ENCODE assay signal across 8 cellular contexts in genomic region chr13:30421093-30422055, GRCh38. TPM values are rescaled to one million over a fixed set of nuclear protein-coding genes. Genes with fewer than 3 reads are reported as not detected.
DNase-seq lines count a peak whose midpoint lies in the region; ATAC-seq and TF ChIP-seq lines count a peak whose summit lies in the region.

No MANE protein-coding gene starts in this region.

- peak overlapping the region; percentile 46 for H3K27ac ChIP-seq in CD4-positive, alpha-beta T cell (ENCODE audit: low read depth, low read length)

- peak overlapping the region; percentile 53 for H3K4me3 ChIP-seq in iPS-11a (ENCODE audit: low read depth, low read length)

- H3K4me3 Mint-ChIP-seq in CD4-positive, alpha-beta T cell: peak overlapping the region; percentile 91
- peak overlapping the region; percentile 73 for H3K4me3 Mint-ChIP-seq in MCF 10A (ENCODE audit: unreplicated experiment)

- peak; percentile 24 for ATAC-seq in CD4-positive, alpha-beta T cell (ENCODE audit: poor library complexity)
- no peak for ATAC-seq in GM19452 (IDR thresholded peaks at IDR 0.05; ENCODE audit: unreplicated experiment)

- intact Hi-C loops in CD4-positive, alpha-beta T cell (cut with DNase I, micrococcal nuclease): loop anchor here (2.0 to 5.0 kb wide), 3 partner anchors 13 to 45 kb away; no protein-coding TSS in a partner anchor
- intact Hi-C loops in MCF 10A (cut with micrococcal nuclease): loop anchor here (10.0 kb wide), 1 partner anchor 117 kb away; the partner anchor contains the start of gene KATNAL1

- H3K4me1 Mint-ChIP-seq in CD4-positive, alpha-beta T cell (ENCODE audit: low read depth): peaks cover 26% of the 10 kb centered on the region
- peaks cover 7% of the 10 kb centered on the region for H3K4me1 Mint-ChIP-seq in MCF 10A (ENCODE audit: insufficient read depth, unreplicated experiment)

- peak in 7 of 10 experiments; percentile 10 to 52 (median 21) for DNase-seq in CD4-positive, alpha-beta T cell
- DNase-seq in GM20000 (ENCODE audit: low spot score): peak; percentile 75
- peak; percentile 14 to 34 for DNase-seq in Kasumi-1 (lab: John Stamatoyannopoulos, UW)
- DNase-seq in T follicular helper cell (ENCODE audit: low read depth): peak; percentile 18
- peak; percentile 81 for DNase-seq in MCF 10A (ENCODE audit: unreplicated experiment)
- peak; percentile 49 for DNase-seq in renal cortical epithelial cell (ENCODE audit: low read depth)

- no peaks in the 10 kb centered on the region for H3K27me3 ChIP-seq in CD4-positive, alpha-beta T cell (ENCODE audit: control insufficient read depth, insufficient read depth, low read length)

- H3K27ac Mint-ChIP-seq in CD4-positive, alpha-beta T cell: peak overlapping the region; percentile 83
- peak overlapping the region; percentile 47 for H3K27ac Mint-ChIP-seq in MCF 10A (ENCODE audit: low read depth, unreplicated experiment)

- no peaks in the 10 kb centered on the region for H3K9me3 ChIP-seq in CD4-positive, alpha-beta T cell (ENCODE audit: control insufficient read depth, low read length)

- POLR2A ChIA-PET in CD4-positive, alpha-beta T cell (lab: Charles Lee): interaction anchor here (0.7 to 2.9 kb wide), 19 partner anchors 9 to 196 kb away, joined by 3 to 16 read pairs (median 5); partner anchors contain the start of genes HMGB1, KATNAL1 and USPL1
- POLR2A ChIA-PET in MCF 10A (lab: Yijun Ruan, JAX): interaction anchor here (0.6 to 5.1 kb wide), 18 partner anchors 8 to 295 kb away, joined by 3 to 53 read pairs (median 6); partner anchors contain the start of genes HMGB1, KATNAL1 and USPL1

- CTCF ChIA-PET in CD4-positive, alpha-beta T cell (lab: Charles Lee): interaction anchor here (1.4 kb wide), 1 partner anchor 36 kb away, joined by 5 read pairs; no protein-coding TSS in a partner anchor
- CTCF ChIA-PET in MCF 10A (lab: Yijun Ruan, JAX): interaction anchor here (0.5 to 1.1 kb wide), 7 partner anchors 10 to 295 kb away, joined by 3 to 5 read pairs (median 3); partner anchors contain the start of gene KATNAL1

- no peaks in the 10 kb centered on the region for H3K27me3 Mint-ChIP-seq in CD4-positive, alpha-beta T cell
- no peaks in the 10 kb centered on the region for H3K27me3 Mint-ChIP-seq in MCF 10A (ENCODE audit: insufficient read depth, unreplicated experiment)

- BruUV-seq in MCF 10A (replicated peaks; lab: Mats Ljungman, UMichigan): TSS peak; percentile 37

- H3K36me3 Mint-ChIP-seq in CD4-positive, alpha-beta T cell (ENCODE audit: low read depth): no peaks in the 10 kb centered on the region
- H3K36me3 Mint-ChIP-seq in MCF 10A (ENCODE audit: insufficient read depth, unreplicated experiment): no peaks in the 10 kb centered on the region

- no peaks in the 10 kb centered on the region for H3K9me3 Mint-ChIP-seq in CD4-positive, alpha-beta T cell
- H3K9me3 Mint-ChIP-seq in MCF 10A (ENCODE audit: unreplicated experiment): no peaks in the 10 kb centered on the region

- TF ChIP-seq CTCF in CD4-positive, alpha-beta T cell (IDR thresholded peaks at IDR 0.05): no peak
- TF ChIP-seq CTCF in GM20000 (IDR thresholded peaks at IDR 0.05; ENCODE audit: extremely low read depth, missing control alignments) (no peak), MCF 10A (IDR thresholded peaks at IDR 0.05; ENCODE audit: unreplicated experiment) (no peak)

RNA-seq across cellular contexts. Expression of gene UBE2L5, which starts 0.9 kb away (rescaled TPM):
- total RNA-seq in CD4-positive, alpha-beta T cell: under 1 TPM in 1 of 2 experiments, not detected in 1; 0.11 TPM
- total RNA-seq in MCF 10A (2022): not detected in 2 replicates
- total RNA-seq in renal cortical epithelial cell: not detected in 2 replicates

RNA-seq across cellular contexts. Expression of gene HMGB1, which starts 44.4 kb away (rescaled TPM):
- 100 to 1,000 TPM; 448 to 465 TPM for total RNA-seq in CD4-positive, alpha-beta T cell
- total RNA-seq in MCF 10A (2022) (302 and 307 TPM in 2 replicates), renal cortical epithelial cell (237 and 363 TPM in 2 replicates)

Comparison
In these comparisons a context has a peak if more than half of its experiments do, and no peak if none do; other contexts are left out.
1. DNase-seq: peak in every context shown above with its lines; median percentile 81 in MCF 10A; 75 in GM20000; 49 in renal cortical epithelial cell; 24 in Kasumi-1; 21 in CD4-positive, alpha-beta T cell; 18 in T follicular helper cell.